In the genomic region with DNA sequence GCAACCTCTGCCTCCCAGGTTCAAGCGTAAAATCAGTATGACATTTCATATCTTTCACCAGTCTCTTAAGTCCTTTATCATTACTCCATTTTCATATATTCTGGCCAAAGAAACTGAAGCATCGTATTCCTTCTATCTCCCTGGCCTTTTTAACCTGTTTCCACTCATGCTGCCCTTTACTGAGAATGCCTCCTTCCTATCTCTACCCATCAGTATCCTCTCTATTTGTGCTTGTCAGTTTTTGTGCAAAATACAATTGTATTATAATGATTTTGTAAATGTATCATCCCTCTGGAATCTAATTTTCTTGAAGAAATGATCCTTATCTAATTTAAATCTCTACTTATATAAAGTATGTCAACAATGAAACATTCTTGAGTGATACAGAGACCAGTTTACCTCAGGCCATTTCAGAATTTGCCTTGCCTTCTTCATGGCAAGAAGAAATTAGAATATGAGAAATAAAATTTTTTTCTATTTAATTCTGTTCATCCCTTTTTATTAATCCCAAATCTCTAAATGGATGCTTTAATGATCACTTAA, we compare ENCODE assay signal across 29 cellular contexts. TPM values are rescaled to one million over a fixed set of nuclear protein-coding genes. Genes with fewer than 3 reads are reported as not detected.
"Had no signal": no experiment of that assay in that cellular context is flagged by ENCODE, and none has a peak within 500 bp of the region (broad histone marks: within the 10 kb centered on the region; RNA-seq: fewer than 3 reads in every experiment).

No MANE protein-coding gene starts in this region.

- H3K27me3 ChIP-seq: breast epithelium, esophagus muscularis mucosa, foreskin keratinocyte, left lung, neural progenitor cell, sigmoid colon, uterus had no signal

- H3K27me3 Mint-ChIP-seq: activated naive CD8-positive, alpha-beta T cell treated with anti-CD3 and anti-CD28 coated beads, Interleukin-2, amount 50 U/mL, for 24 hours; stimulated activated naive CD8-positive, alpha-beta T cell treated with anti-CD3 and anti-CD28 coated beads, Interleukin-15, Interleukin-2, amounts not matched to agents 100 ng/mL and 50 ng/mL, for 24 hours had no signal

- H3K79me2 ChIP-seq: parathyroid adenoma had no signal

- DNase-seq: activated CD4-positive, alpha-beta T cell treated with anti-CD3 and anti-CD28 coated beads for 48 hours; activated CD4-positive, alpha-beta T cell treated with anti-CD3 and anti-CD28 coated beads, Interleukin-2, amount 50 U/mL, for 48 hours; activated CD4-positive, CD25-positive, alpha-beta regulatory T cell; activated effector memory CD4-positive, alpha-beta T cell treated with anti-CD3 and anti-CD28 coated beads, Interleukin-2, amount 50 U/mL, for 16 hours; activated naive CD4-positive, alpha-beta T cell treated with anti-CD3 and anti-CD28 coated beads, Interleukin-2, amount 50 U/mL, for 16 hours; activated naive CD8-positive, alpha-beta T cell treated with anti-CD3 and anti-CD28 coated beads, Interleukin-2, amount 50 U/mL, for 24 hours; central memory CD4-positive, alpha-beta T cell; dermis blood vessel endothelial cell; effector CD4-positive, alpha-beta T cell; foreskin keratinocyte; left lung; lower lobe of right lung; mesendoderm; natural killer cell; occipital lobe; psoas muscle; sigmoid colon; small intestine; stimulated activated CD4-positive, alpha-beta T cell treated with anti-CD3 and anti-CD28 coated beads, Interleukin-4, amount 100 ng/mL, for 24 hours; trophoblast cell; uterus had no signal

- H3K27ac Mint-ChIP-seq: activated naive CD8-positive, alpha-beta T cell treated with anti-CD3 and anti-CD28 coated beads, Interleukin-2, amount 50 U/mL, for 24 hours; natural killer cell; neural progenitor cell; stimulated activated effector memory CD8-positive, alpha-beta T cell treated with anti-CD3 and anti-CD28 coated beads, Interleukin-12 subunit alpha, Interleukin-12 subunit beta, amount 100 ng/mL, for 72 hours; T-helper 2 cell treated with Interferon-gamma antibody and Interleukin-4, amounts not matched to agents 5 μg/mL and 100 μg/mL, for 36 hours had no signal

- H3K27ac ChIP-seq: breast epithelium, esophagus muscularis mucosa, foreskin keratinocyte, left lung, lower lobe of right lung, neural progenitor cell, parathyroid adenoma, psoas muscle, sigmoid colon, uterus had no signal

- H3K36me3 ChIP-seq: breast epithelium, uterus had no signal

- H3K4me1 ChIP-seq: breast epithelium, foreskin keratinocyte, left lung, lower lobe of right lung, neural progenitor cell, parathyroid adenoma, psoas muscle, uterus had no signal

- H3K9me3 Mint-ChIP-seq: activated naive CD8-positive, alpha-beta T cell treated with anti-CD3 and anti-CD28 coated beads, Interleukin-2, amount 50 U/mL, for 24 hours; natural killer cell; stimulated activated effector memory CD8-positive, alpha-beta T cell treated with anti-CD3 and anti-CD28 coated beads, Interleukin-12 subunit alpha, Interleukin-12 subunit beta, amount 100 ng/mL, for 72 hours; stimulated activated naive CD8-positive, alpha-beta T cell treated with anti-CD3 and anti-CD28 coated beads, Interleukin-15, Interleukin-2, amounts not matched to agents 100 ng/mL and 50 ng/mL, for 24 hours had no signal

- H3K4me2 ChIP-seq: neural progenitor cell had no signal

- H3K9me3 ChIP-seq: breast epithelium, esophagus muscularis mucosa, left lung, lower lobe of right lung, psoas muscle, sigmoid colon, thoracic aorta, uterus had no signal

- H3K4me3 ChIP-seq: breast epithelium, esophagus muscularis mucosa, left lung, lower lobe of right lung, neural progenitor cell, psoas muscle, sigmoid colon, thoracic aorta, uterus had no signal

- H3K9ac ChIP-seq: neural progenitor cell, parathyroid adenoma had no signal

- H2AFZ ChIP-seq: neural progenitor cell, parathyroid adenoma had no signal

- H3K4me3 Mint-ChIP-seq: activated naive CD8-positive, alpha-beta T cell treated with anti-CD3 and anti-CD28 coated beads, Interleukin-2, amount 50 U/mL, for 24 hours; natural killer cell; neural progenitor cell; stimulated activated naive CD8-positive, alpha-beta T cell treated with anti-CD3 and anti-CD28 coated beads, Interleukin-15, Interleukin-2, amounts not matched to agents 100 ng/mL and 50 ng/mL, for 24 hours; T-helper 2 cell treated with Interferon-gamma antibody and Interleukin-4, amounts not matched to agents 5 μg/mL and 100 μg/mL, for 36 hours had no signal

- ATAC-seq: activated naive CD8-positive, alpha-beta T cell treated with anti-CD3 and anti-CD28 coated beads, Interleukin-2, amount 50 U/mL, for 24 hours; foreskin keratinocyte; left lung; lower lobe of right lung; natural killer cell; psoas muscle; stimulated activated effector memory CD8-positive, alpha-beta T cell treated with anti-CD3 and anti-CD28 coated beads, Interleukin-12 subunit alpha, Interleukin-12 subunit beta, amount 100 ng/mL, for 72 hours had no signal

- H3K4me1 Mint-ChIP-seq: natural killer cell, neural progenitor cell had no signal

RNA-seq across cellular contexts. Expression of a gene that starts 59.1 kb away (rescaled TPM):
- total RNA-seq: psoas muscle, thoracic aorta had no signal
